In the genomic region with DNA sequence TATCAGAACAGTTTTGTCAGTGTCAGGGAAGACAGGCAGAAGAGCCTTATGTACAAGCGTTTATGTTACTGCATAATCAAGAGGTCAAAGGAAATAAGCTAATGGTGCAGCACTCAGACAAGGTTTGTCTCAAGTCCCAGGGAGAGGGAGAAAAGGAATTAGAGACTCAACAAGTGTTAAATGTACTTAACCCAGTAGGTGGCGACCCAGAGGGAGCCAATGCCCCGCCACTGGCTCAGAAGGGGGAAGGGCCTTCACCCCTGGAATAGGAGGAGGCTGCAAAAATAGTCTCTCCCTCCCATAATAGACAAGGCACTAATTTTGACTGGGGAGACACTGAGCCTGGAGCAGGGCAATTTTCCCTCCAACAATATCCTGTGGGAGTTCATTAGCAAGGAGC, we compare ENCODE assay signal across 10 cellular contexts. TPM values are rescaled to one million over a fixed set of nuclear protein-coding genes. Genes with fewer than 3 reads are reported as not detected.
A peak's percentile ranks its signal among the peaks of the same experiment; 100 is the strongest.
DNase-seq lines count a peak whose midpoint lies in the region; ATAC-seq and TF ChIP-seq lines count a peak whose summit lies in the region.
"Had no signal": no experiment of that assay in that cellular context is flagged by ENCODE, and none has a peak within 500 bp of the region (broad histone marks: within the 10 kb centered on the region; RNA-seq: fewer than 3 reads in every experiment).

No MANE protein-coding gene starts in this region.

- CTCF ChIA-PET in HEK293 (lab: Yijun Ruan, JAX), result interaction anchor here (0.6 to 1.2 kb wide), 4 partner anchors 24 to 908 kb away, joined by 3 to 4 read pairs (median 3); no protein-coding TSS in a partner anchor

- ATAC-seq in mucosa of descending colon, result no peak
- no peak for ATAC-seq in heart right ventricle

- in situ Hi-C loops in SK-MEL-5 (cut with HindIII; ENCODE audit: low pct_unique_long_range_greater_than_20kb, low sequenced_read_pairs), result no loop called here

- no peak overlapping the region for H3K4me3 ChIP-seq in HEK293 (ENCODE audit: low read depth, low read length)
- no peak overlapping the region for H3K4me3 ChIP-seq in kidney epithelial cell (ENCODE audit: low read depth, low read length)
- H3K4me3 ChIP-seq in mucosa of descending colon, result no peak overlapping the region
- no peak overlapping the region for H3K4me3 ChIP-seq in heart right ventricle
- H3K4me3 ChIP-seq: colonic mucosa had no signal

- no peaks in the 10 kb centered on the region for H3K4me1 Mint-ChIP-seq in glutamatergic neuron (ENCODE audit: low read depth, unreplicated experiment)
- H3K4me1 Mint-ChIP-seq in immature natural killer cell, result no peaks in the 10 kb centered on the region
- H3K4me1 Mint-ChIP-seq: activated B cell treated with CpG ODN at 0.5 μM for 24 hours had no signal

- H3K36me3 ChIP-seq in HEK293 (ENCODE audit: control insufficient read depth in 2 of 2, insufficient read depth in 1 of 2, low read length in 2 of 2) (no peaks in the 10 kb centered on the region), kidney epithelial cell (ENCODE audit: control insufficient read depth, insufficient read depth, low read length) (no peaks in the 10 kb centered on the region), mucosa of descending colon (ENCODE audit: low read depth) (no peaks in the 10 kb centered on the region), heart right ventricle (no peaks in the 10 kb centered on the region)
- H3K36me3 ChIP-seq: colonic mucosa had no signal

- H3K4me3 Mint-ChIP-seq in glutamatergic neuron (ENCODE audit: unreplicated experiment) (no peak overlapping the region), immature natural killer cell (no peak overlapping the region)
- H3K4me3 Mint-ChIP-seq: activated B cell treated with CpG ODN at 0.5 μM for 24 hours had no signal

- H3K27me3 Mint-ChIP-seq in glutamatergic neuron (ENCODE audit: unreplicated experiment) (no peaks in the 10 kb centered on the region), immature natural killer cell (ENCODE audit: low read depth in 3 of 3) (peaks cover 0 to 2% (median 2%) of the 10 kb centered on the region in 3 donors)

- intact Hi-C loops in mucosa of descending colon (cut with DNase I, micrococcal nuclease) (no loop called here), heart right ventricle (cut with DNase I) (loop anchor here in 2 of 10 donors (10.0 kb wide), 2 partner anchors 549 to 1369 kb away; a partner anchor contains a TSS)

- no peak overlapping the region for H3K27ac Mint-ChIP-seq in glutamatergic neuron (ENCODE audit: unreplicated experiment)
- no peak overlapping the region for H3K27ac Mint-ChIP-seq in immature natural killer cell
- H3K27ac Mint-ChIP-seq: activated B cell treated with CpG ODN at 0.5 μM for 24 hours had no signal

- H3K36me3 Mint-ChIP-seq in glutamatergic neuron (ENCODE audit: unreplicated experiment) (no peaks in the 10 kb centered on the region), immature natural killer cell (no peaks in the 10 kb centered on the region)

- DNase-seq in EH (ENCODE audit: low read depth) (peak; percentile 19), SK-MEL-5 (ENCODE audit: low read depth, low spot score) (peak; percentile 37), kidney epithelial cell (ENCODE audit: low read depth) (no peak), glutamatergic neuron (no peak), mucosa of descending colon (no peak), heart right ventricle (no peak), immature natural killer cell (no peak)
- DNase-seq: activated B cell treated with CpG ODN at 0.5 μM for 24 hours, colonic mucosa had no signal

- no peak for TF ChIP-seq CTCF in HEK293 (tag by site-specific recombination; IDR thresholded peaks at IDR 0.05)
- peak; percentile 37 for TF ChIP-seq CTCF in kidney epithelial cell (IDR thresholded peaks at IDR 0.05; ENCODE audit: insufficient read depth, low read length, poor library complexity, severe bottlenecking)
- no peak for TF ChIP-seq CTCF in glutamatergic neuron (IDR thresholded peaks at IDR 0.05; ENCODE audit: partially characterized antibody, unreplicated experiment)
- TF ChIP-seq CTCF in mucosa of descending colon (IDR thresholded peaks at IDR 0.05), result no peak
- peak in 1 of 9 donors; percentile 30 for TF ChIP-seq CTCF in heart right ventricle (IDR thresholded peaks at IDR 0.05)

- WGBS in heart right ventricle, 2 donors, result 39 to 49% methylated on average over 3 of the region's 3 CpGs

- POLR2A ChIA-PET in HEK293 (lab: Yijun Ruan, JAX), result no interaction called here

- H3K9me3 ChIP-seq in HEK293 (ENCODE audit: control insufficient read depth, insufficient read depth, low read depth, low read length), result no peaks in the 10 kb centered on the region
- H3K9me3 ChIP-seq in mucosa of descending colon, result no peaks in the 10 kb centered on the region
- H3K9me3 ChIP-seq in heart right ventricle, result no peaks in the 10 kb centered on the region
- H3K9me3 ChIP-seq: colonic mucosa had no signal

- H3K9me3 Mint-ChIP-seq in glutamatergic neuron (ENCODE audit: unreplicated experiment) (no peaks in the 10 kb centered on the region), immature natural killer cell (no peaks in the 10 kb centered on the region)
- H3K9me3 Mint-ChIP-seq: activated B cell treated with CpG ODN at 0.5 μM for 24 hours had no signal

- no peak overlapping the region for H3K27ac ChIP-seq in HEK293 (ENCODE audit: extremely low read depth, low read depth, low read length)
- no peak overlapping the region for H3K27ac ChIP-seq in heart right ventricle
- H3K27ac ChIP-seq: colonic mucosa had no signal

- no peaks in the 10 kb centered on the region for H3K27me3 ChIP-seq in kidney epithelial cell (ENCODE audit: control insufficient read depth, insufficient read depth, low read length)
- no peaks in the 10 kb centered on the region for H3K27me3 ChIP-seq in heart right ventricle
- H3K27me3 ChIP-seq: colonic mucosa had no signal

- H3K4me1 ChIP-seq in HEK293 (ENCODE audit: control insufficient read depth, insufficient read depth, low read length), result no peaks in the 10 kb centered on the region
- H3K4me1 ChIP-seq in mucosa of descending colon (ENCODE audit: low read depth), result no peaks in the 10 kb centered on the region
- H3K4me1 ChIP-seq in heart right ventricle, result peaks cover 0 to 28% (median 0%) of the 10 kb centered on the region in 9 donors
- H3K4me1 ChIP-seq: colonic mucosa had no signal

TF ChIP-seq in HEK293, 187 proteins besides CTCF, POLR2A, EP300 and RAD21:
- TF ChIP-seq ZSCAN16 (tag by site-specific recombination; IDR thresholded peaks at IDR 0.05), result no peak
- TF ChIP-seq ZFP69B (tag by site-specific recombination; IDR thresholded peaks at IDR 0.05), result no peak
- peak; percentile 78 for TF ChIP-seq SCRT2 (tag by site-specific recombination; IDR thresholded peaks at IDR 0.05)
- TF ChIP-seq ZNF521 (tag by site-specific recombination; IDR thresholded peaks at IDR 0.05), result no peak
- TF ChIP-seq ZNF654 (tag by site-specific recombination; IDR thresholded peaks at IDR 0.05; ENCODE audit: low read depth), result peak; percentile 4; the same call in 1 of the 2 replicates

RNA-seq across cellular contexts. Expression of a gene that starts 14.1 kb away (rescaled TPM):
- 30.2 and 32.4 TPM in 2 replicates for total RNA-seq in SK-MEL-5 (2014; rRNA removed; shearing (Covaris generic))
- polyA plus RNA-seq in SK-MEL-5 (2015; cell fraction: cytosol; rRNA removed), result 43.7 and 49.9 TPM in 2 replicates
- 17.6 and 20.9 TPM in 2 replicates for polyA plus RNA-seq in SK-MEL-5 (2015; cell fraction: nucleus; rRNA removed)
- total RNA-seq in kidney epithelial cell (44.7 and 60.3 TPM in 2 replicates), glutamatergic neuron (ENCODE audit: unreplicated experiment) (105 TPM), mucosa of descending colon (10 to 100 TPM; 20.3 to 26.8 (median 20.7) TPM), heart right ventricle (10 to 100 TPM in 7 of 10 donors, 1 to 10 TPM in 3; 8.5 to 18.9 (median 10.7) TPM)
- polyA plus RNA-seq in heart right ventricle (10 to 100 TPM in 1 of 2 donors, 1 to 10 TPM in 1; 6.9 to 14.7 TPM), immature natural killer cell (10 to 100 TPM; 24.1 to 61.9 (median 29.9) TPM)

Comparison
In these comparisons a context has a peak if more than half of its experiments do, and no peak if none do; other contexts are left out.
1. DNase-seq: peak in EH (single experiment) and SK-MEL-5 (single experiment); none in kidney epithelial cell (single experiment), glutamatergic neuron (single experiment), mucosa of descending colon (0 of 3), heart right ventricle (0 of 2) and immature natural killer cell (0 of 3).